22 cellular contexts compared by ENCODE assay signal in the genomic region with DNA sequence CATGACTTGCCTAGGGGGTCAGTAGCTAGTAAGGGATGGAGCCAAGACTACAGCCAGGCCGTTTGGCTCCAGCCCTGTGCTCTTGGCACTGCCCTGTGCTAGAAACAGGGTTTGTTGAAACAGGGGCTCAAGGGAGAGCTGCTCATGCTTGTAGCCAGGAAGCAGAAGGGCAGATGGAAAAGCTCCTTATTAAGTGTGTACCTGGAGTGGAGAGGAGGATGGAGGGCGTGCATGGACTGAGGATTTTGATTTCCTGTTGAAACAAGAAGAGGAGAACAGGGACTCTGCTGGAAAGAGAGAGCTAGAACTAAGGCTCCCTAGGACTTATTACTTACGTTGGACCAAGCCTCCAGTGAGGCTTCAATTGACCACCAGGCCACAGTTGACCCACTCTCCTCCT.
"Had no signal": no experiment of that assay in that cellular context is flagged by ENCODE, and none has a peak within 500 bp of the region (broad histone marks: within the 10 kb centered on the region; RNA-seq: fewer than 3 reads in every experiment).

No MANE protein-coding gene starts in this region.

- H3K27me3 ChIP-seq: colonic mucosa, esophagus muscularis mucosa, uterus had no signal

- H3K9me3 ChIP-seq: breast epithelium, colonic mucosa, esophagus muscularis mucosa, left lung, uterus had no signal

- H3K4me3 ChIP-seq: breast epithelium, colonic mucosa, dorsolateral prefrontal cortex, esophagus muscularis mucosa, left lung, uterus had no signal

- H3K36me3 ChIP-seq: breast epithelium, colonic mucosa, esophagus muscularis mucosa, left lung, uterus had no signal

- ATAC-seq: activated CD8-positive, alpha-beta T cell treated with anti-CD3 and anti-CD28 coated beads, Interleukin-2, amount 10 ng/mL, durations not matched to agents 7 days and 5 days; left lung; natural killer cell; sciatic nerve; T-cell; WTC11 had no signal

- H3K27ac Mint-ChIP-seq: activated CD8-positive, alpha-beta T cell treated with anti-CD3 and anti-CD28 coated beads, Interleukin-2, amount 10 ng/mL, durations not matched to agents 7 days and 5 days; activated naive CD8-positive, alpha-beta T cell treated with anti-CD3 and anti-CD28 coated beads, Interleukin-2, amount 10 ng/mL, durations not matched to agents 7 days and 5 days; natural killer cell; stimulated activated effector memory CD8-positive, alpha-beta T cell treated with anti-CD3 and anti-CD28 coated beads, Interleukin-12 subunit alpha, Interleukin-12 subunit beta, amount 100 ng/mL, for 72 hours; T-cell; WTC11 had no signal

- H3K9me3 Mint-ChIP-seq: activated naive CD8-positive, alpha-beta T cell treated with anti-CD3 and anti-CD28 coated beads, Interleukin-2, amount 10 ng/mL, durations not matched to agents 7 days and 5 days; central memory CD8-positive, alpha-beta T cell; natural killer cell; stimulated activated effector memory CD8-positive, alpha-beta T cell treated with anti-CD3 and anti-CD28 coated beads, Interleukin-12 subunit alpha, Interleukin-12 subunit beta, amount 100 ng/mL, for 72 hours; T-cell; WTC11 had no signal

- DNase-seq: activated CD8-positive, alpha-beta T cell treated with anti-CD3 and anti-CD28 coated beads, Interleukin-2, amount 10 ng/mL, durations not matched to agents 7 days and 5 days; activated naive CD8-positive, alpha-beta T cell treated with anti-CD3 and anti-CD28 coated beads, Interleukin-2, amount 10 ng/mL, durations not matched to agents 7 days and 5 days; amniotic stem cell; colonic mucosa; dorsolateral prefrontal cortex; glutamatergic neuron; hippocampal formation; kidney glomerular epithelial cell; left lung; midbrain; natural killer cell; small intestine; T-cell; T-helper 9 cell; trophoblast cell; uterus had no signal

- H3K27ac ChIP-seq: breast epithelium, colonic mucosa, dorsolateral prefrontal cortex, esophagus muscularis mucosa, left lung, uterus had no signal

- H3K4me3 Mint-ChIP-seq: activated CD8-positive, alpha-beta T cell treated with anti-CD3 and anti-CD28 coated beads, Interleukin-2, amount 10 ng/mL, durations not matched to agents 7 days and 5 days; activated naive CD8-positive, alpha-beta T cell treated with anti-CD3 and anti-CD28 coated beads, Interleukin-2, amount 10 ng/mL, durations not matched to agents 7 days and 5 days; central memory CD8-positive, alpha-beta T cell; natural killer cell; stimulated activated effector memory CD8-positive, alpha-beta T cell treated with anti-CD3 and anti-CD28 coated beads, Interleukin-12 subunit alpha, Interleukin-12 subunit beta, amount 100 ng/mL, for 72 hours; T-cell; WTC11 had no signal

- H3K36me3 Mint-ChIP-seq: activated naive CD8-positive, alpha-beta T cell treated with anti-CD3 and anti-CD28 coated beads, Interleukin-2, amount 10 ng/mL, durations not matched to agents 7 days and 5 days; natural killer cell; stimulated activated effector memory CD8-positive, alpha-beta T cell treated with anti-CD3 and anti-CD28 coated beads, Interleukin-12 subunit alpha, Interleukin-12 subunit beta, amount 100 ng/mL, for 72 hours; T-cell; WTC11 had no signal

- H3K4me1 ChIP-seq: breast epithelium, colonic mucosa, uterus had no signal
